ENCODE assay signal across 8 cellular contexts in the genomic region with DNA sequence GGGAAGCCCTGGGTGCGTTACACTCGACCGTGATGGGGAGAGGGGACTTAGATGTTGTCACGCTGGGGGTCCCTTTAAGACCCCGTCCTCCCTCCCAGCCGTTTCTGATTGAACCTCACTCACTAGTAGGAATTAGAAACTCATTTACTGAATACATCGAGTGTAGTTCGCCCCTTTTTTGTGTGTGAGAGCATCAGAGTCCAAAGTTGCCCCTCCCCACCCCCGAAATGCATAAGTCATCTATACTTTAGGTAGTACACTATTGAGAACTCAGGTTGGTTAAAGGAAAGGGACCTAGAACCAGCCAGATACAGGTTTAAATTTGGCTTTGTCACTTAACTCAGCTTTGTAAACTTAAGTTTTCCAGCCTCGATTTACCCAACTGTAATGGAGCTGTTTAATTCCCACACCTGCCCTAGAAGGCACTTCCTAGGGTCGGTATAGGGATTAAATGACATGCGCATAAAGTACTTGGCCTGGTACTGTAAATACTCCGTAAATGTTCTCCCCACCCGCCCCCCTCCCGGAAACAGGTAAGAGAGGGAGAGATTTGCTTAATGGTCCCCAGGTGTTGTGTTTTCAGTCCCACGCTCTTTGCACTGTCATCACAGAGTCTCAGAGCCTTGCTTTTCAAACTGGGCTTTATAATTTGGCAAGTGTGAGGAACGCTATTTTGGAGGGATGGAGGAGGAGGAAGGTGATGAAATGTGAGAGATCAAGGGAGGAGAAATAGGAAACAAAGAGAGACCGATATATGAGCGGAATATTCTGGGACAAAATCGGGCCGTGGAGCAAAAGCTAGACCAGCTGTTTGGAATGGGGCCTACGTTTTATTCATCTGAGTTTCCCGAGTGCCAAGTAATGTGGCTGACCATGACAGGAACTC. TPM values are rescaled to one million over a fixed set of nuclear protein-coding genes. Genes with fewer than 3 reads are reported as not detected.
DNase-seq lines count a peak whose midpoint lies in the region; ATAC-seq, FAIRE-seq and TF ChIP-seq lines count a peak whose summit lies in the region.

No MANE protein-coding gene starts in this region.

- peaks cover 16% of the 10 kb centered on the region for H3K36me3 Mint-ChIP-seq in activated CD4-positive, alpha-beta memory T cell treated with anti-CD3 and anti-CD28 coated beads, Interleukin-2, amount 10 ng/mL, durations not matched to agents 7 days and 5 days (ENCODE audit: low read depth)
- H3K36me3 Mint-ChIP-seq in glutamatergic neuron (ENCODE audit: unreplicated experiment): no peaks in the 10 kb centered on the region

- CTCF ChIA-PET in HCT116 (lab: Charles Lee): interaction anchor here (0.6 to 4.4 kb wide), 23 partner anchors 8 to 660 kb away, joined by 3 to 76 read pairs (median 5); a partner anchor contains a TSS
- CTCF ChIA-PET in activated CD4-positive, alpha-beta memory T cell treated with anti-CD3 and anti-CD28 coated beads, Interleukin-2, amount 10 ng/mL, durations not matched to agents 7 days and 5 days (lab: Charles Lee): interaction anchor here (0.9 to 4.9 kb wide), 41 partner anchors 8 to 660 kb away, joined by 3 to 138 read pairs (median 5); a partner anchor contains a TSS

- H3K9me3 Mint-ChIP-seq in activated CD4-positive, alpha-beta memory T cell treated with anti-CD3 and anti-CD28 coated beads, Interleukin-2, amount 10 ng/mL, durations not matched to agents 7 days and 5 days: no peaks in the 10 kb centered on the region
- H3K9me3 Mint-ChIP-seq in glutamatergic neuron (ENCODE audit: unreplicated experiment): peaks cover 2% of the 10 kb centered on the region

- H3K27me3 Mint-ChIP-seq in activated CD4-positive, alpha-beta memory T cell treated with anti-CD3 and anti-CD28 coated beads, Interleukin-2, amount 10 ng/mL, durations not matched to agents 7 days and 5 days: no peaks in the 10 kb centered on the region
- peaks cover 3% of the 10 kb centered on the region for H3K27me3 Mint-ChIP-seq in glutamatergic neuron (ENCODE audit: unreplicated experiment)

- peak overlapping the region; percentile 77 for H3K4me3 ChIP-seq in AG09309 (ENCODE audit: control insufficient read depth, low read depth, low read length)
- peak overlapping the region; percentile 80 to 85 for H3K4me3 ChIP-seq in HCT116 (replicated peaks in 1 of 2; ENCODE audit: low read depth in 1 of 2, low read length in 2 of 2)
- H3K4me3 ChIP-seq in small intestine (ENCODE audit: low read depth in 1 of 2, low read length in 2 of 2): peak overlapping the region; percentile 93 to 99

- peak overlapping the region; percentile 91 for H3K27ac Mint-ChIP-seq in activated CD4-positive, alpha-beta memory T cell treated with anti-CD3 and anti-CD28 coated beads, Interleukin-2, amount 10 ng/mL, durations not matched to agents 7 days and 5 days
- peak overlapping the region; percentile 74 for H3K27ac Mint-ChIP-seq in glutamatergic neuron (ENCODE audit: unreplicated experiment)

- no peak for ATAC-seq in HCT116
- no peak for ATAC-seq in HG03442 (IDR thresholded peaks at IDR 0.05; ENCODE audit: unreplicated experiment)
- ATAC-seq in GM19023 (IDR thresholded peaks at IDR 0.05; ENCODE audit: unreplicated experiment): no peak

- no peak overlapping the region for H2AFZ ChIP-seq in HCT116 (ENCODE audit: low read depth, low read length, poor library complexity, severe bottlenecking)

- H3K27ac ChIP-seq in HCT116 (ENCODE audit: low read depth, low read length): peak overlapping the region; percentile 92
- H3K27ac ChIP-seq in small intestine (ENCODE audit: low read depth in 1 of 2, low read length in 1 of 2): peak overlapping the region in 1 of 2 donors; percentile 76

- no peaks in the 10 kb centered on the region for H3K9me2 ChIP-seq in HCT116 (ENCODE audit: insufficient read depth)

- no peaks in the 10 kb centered on the region for H4K20me1 ChIP-seq in HCT116 (ENCODE audit: insufficient read depth)

- H3K4me2 ChIP-seq in HCT116 (ENCODE audit: low read length): peak overlapping the region; percentile 83

- POLR2A ChIA-PET in HCT116 (lab: Charles Lee): interaction anchor here (1.0 to 1.3 kb wide), 2 partner anchors 20 to 241 kb away, joined by 3 to 4 read pairs; a partner anchor contains a TSS
- POLR2A ChIA-PET in activated CD4-positive, alpha-beta memory T cell treated with anti-CD3 and anti-CD28 coated beads, Interleukin-2, amount 10 ng/mL, durations not matched to agents 7 days and 5 days (lab: Charles Lee): interaction anchor here (0.8 to 5.9 kb wide), 9 partner anchors 8 to 316 kb away, joined by 3 to 106 read pairs (median 10); a partner anchor contains a TSS

- TF ChIP-seq POLR2A in HCT116 (IDR thresholded peaks at IDR 0.05; ENCODE audit: borderline replicate concordance, extremely low read depth, insufficient read depth, insufficient read length): no peak

- BruUV-seq in HCT116 (replicated peaks; lab: Mats Ljungman, UMichigan): TSS peak; percentile 31

- peaks cover 11 to 14% of the 10 kb centered on the region in 2 experiments; a peak in 2 of 4 replicates for H3K36me3 ChIP-seq in HCT116 (ENCODE audit: control insufficient read depth in 1 of 2, insufficient read depth in 2 of 2, low read length in 2 of 2)
- peaks cover 0 to 5% of the 10 kb centered on the region in 2 donors for H3K36me3 ChIP-seq in small intestine (ENCODE audit: control insufficient read depth in 2 of 2, insufficient read depth in 2 of 2, low read length in 2 of 2)

- intact Hi-C loops in HCT116 (cut with micrococcal nuclease): loop anchor here (5.0 kb wide), 1 partner anchor 500 kb away; no protein-coding TSS in a partner anchor

- FAIRE-seq in small intestine (lab: Jason Lieb, UNC): no peak

- H3K27me3 ChIP-seq in HCT116 (ENCODE audit: insufficient read depth, low read length) (no peaks in the 10 kb centered on the region), small intestine (ENCODE audit: control insufficient read depth in 2 of 2, insufficient read depth in 2 of 2, low read length in 2 of 2) (no peaks in the 10 kb centered on the region)

- peak overlapping the region; percentile 97 for H3K4me3 Mint-ChIP-seq in activated CD4-positive, alpha-beta memory T cell treated with anti-CD3 and anti-CD28 coated beads, Interleukin-2, amount 10 ng/mL, durations not matched to agents 7 days and 5 days
- peak overlapping the region; percentile 79 for H3K4me3 Mint-ChIP-seq in glutamatergic neuron (ENCODE audit: unreplicated experiment)

- no peak for TF ChIP-seq CTCF in AG09309 (IDR thresholded peaks at IDR 0.05; ENCODE audit: control insufficient read depth, insufficient read depth, low read depth, low read length, missing control alignments)
- no peak for TF ChIP-seq CTCF in HCT116 (IDR thresholded peaks at IDR 0.05 in 2 of 3, conservative IDR thresholded peaks at IDR 0.05 in 1 of 3; ENCODE audit: borderline replicate concordance in 1 of 3, insufficient read depth in 1 of 3, low read depth in 2 of 3, low read length in 2 of 3)
- TF ChIP-seq CTCF in glutamatergic neuron (IDR thresholded peaks at IDR 0.05; ENCODE audit: partially characterized antibody, unreplicated experiment): no peak

- WGBS in small intestine, 3 donors: 2 to 3% (median 2%) methylated on average over 23 of the region's 23 CpGs

- DNase-seq in AG09309 (ENCODE audit: low read depth) (no peak), HCT116 (ENCODE audit: low read depth, low spot score) (no peak), glutamatergic neuron (no peak), small intestine (no peak), NOMO-1 treated with DMSO at 0.1 percent for 48 hours (lab: John Stamatoyannopoulos, UW; ENCODE audit: unreplicated experiment) (no peak)
- no peak for DNase-seq in activated CD4-positive, alpha-beta memory T cell treated with anti-CD3 and anti-CD28 coated beads, Interleukin-2, amount 10 ng/mL, durations not matched to agents 7 days and 5 days

- H3K9ac ChIP-seq in HCT116 (ENCODE audit: low read length): peak overlapping the region; percentile 71

- peaks cover 40% of the 10 kb centered on the region for H3K4me1 Mint-ChIP-seq in activated CD4-positive, alpha-beta memory T cell treated with anti-CD3 and anti-CD28 coated beads, Interleukin-2, amount 10 ng/mL, durations not matched to agents 7 days and 5 days
- peaks cover 4% of the 10 kb centered on the region for H3K4me1 Mint-ChIP-seq in glutamatergic neuron (ENCODE audit: low read depth, unreplicated experiment)

- TF ChIP-seq RAD21 in HCT116 (IDR thresholded peaks at IDR 0.05; ENCODE audit: low read depth): no peak

- peaks cover 32% of the 10 kb centered on the region for H3K79me2 ChIP-seq in HCT116 (ENCODE audit: insufficient read depth, low read length)

- peaks cover 0 to 30% of the 10 kb centered on the region in 2 experiments; a peak in 3 of 4 replicates for H3K4me1 ChIP-seq in HCT116 (ENCODE audit: control insufficient read depth in 1 of 2, insufficient read depth in 2 of 2, low read length in 2 of 2)
- H3K4me1 ChIP-seq in small intestine (ENCODE audit: control insufficient read depth in 2 of 2, insufficient read depth in 1 of 2, low read depth in 1 of 2, low read length in 1 of 2): peaks cover 0 to 4% of the 10 kb centered on the region in 2 donors

- H3K9me3 ChIP-seq in HCT116 (ENCODE audit: control insufficient read depth in 1 of 2, insufficient read depth in 1 of 2, low read depth in 1 of 2, low read length in 2 of 2): no peaks in the 10 kb centered on the region
- H3K9me3 ChIP-seq in small intestine (ENCODE audit: control insufficient read depth, low read depth): no peaks in the 10 kb centered on the region

- RAD21 ChIA-PET in HCT116 (lab: Charles Lee; ENCODE audit: low non-redundant PET in 1 of 2, low total read pairs in 2 of 2, uncharacterized antibody in 2 of 2, unreplicated experiment in 2 of 2): interaction anchor here in 1 of 2 experiments (0.7 to 2.0 kb wide), 4 partner anchors 196 to 477 kb away, joined by 3 to 7 read pairs (median 4); no protein-coding TSS in a partner anchor

TF ChIP-seq in HCT116, 20 proteins besides CTCF, POLR2A, EP300 and RAD21:
- TF ChIP-seq SP1 (IDR thresholded peaks at IDR 0.05; ENCODE audit: low read depth) (no peak), EZH2phosphoT487 (IDR thresholded peaks at IDR 0.05; ENCODE audit: borderline replicate concordance) (no peak)
TF ChIP-seq in HCT116: peak in this region for 0.

RNA-seq across cellular contexts. Expression of a gene that starts 0.9 kb away (rescaled TPM):
- total RNA-seq in HCT116 (2021; ENCODE audit: unreplicated experiment) (32.3 TPM), glutamatergic neuron (ENCODE audit: unreplicated experiment) (32.5 TPM)
- 10.9 and 14.0 TPM in 2 replicates for polyA plus RNA-seq in HCT116 (2012)
- 10 to 100 TPM; 27.8 to 28.6 TPM for total RNA-seq in activated CD4-positive, alpha-beta memory T cell treated with anti-CD3 and anti-CD28 coated beads, Interleukin-2, amount 10 ng/mL, durations not matched to agents 7 days and 5 days
- 10 to 100 TPM in 2 of 3 donors, 1 to 10 TPM in 1; 8.4 to 15.9 (median 15.0) TPM for polyA plus RNA-seq in small intestine

RNA-seq across cellular contexts. Expression of a gene that starts 4.5 kb away (rescaled TPM):
- 10.5 TPM for total RNA-seq in HCT116 (2021; ENCODE audit: unreplicated experiment)
- 7.7 and 10.2 TPM in 2 replicates for polyA plus RNA-seq in HCT116 (2012)
- total RNA-seq in activated CD4-positive, alpha-beta memory T cell treated with anti-CD3 and anti-CD28 coated beads, Interleukin-2, amount 10 ng/mL, durations not matched to agents 7 days and 5 days: 10 to 100 TPM; 61.9 to 65.5 TPM
- total RNA-seq in glutamatergic neuron (ENCODE audit: unreplicated experiment): 13.1 TPM
- polyA plus RNA-seq in small intestine: 10 to 100 TPM; 24.1 to 37.3 (median 33.8) TPM
